30 cellular contexts compared by ENCODE assay signal in genomic region chr15:60829416-60829815, GRCh38.
DNase-seq lines count a peak whose midpoint lies in the region; ATAC-seq and TF ChIP-seq lines count a peak whose summit lies in the region.
"Had no signal": no experiment of that assay in that cellular context is flagged by ENCODE, and none has a peak within 500 bp of the region (broad histone marks: within the 10 kb centered on the region; RNA-seq: fewer than 3 reads in every experiment).

No MANE protein-coding gene starts in this region.

- H3K4me2 ChIP-seq in H9 (ENCODE audit: insufficient read depth, insufficient read length, low read length), result no peak overlapping the region
- H3K4me2 ChIP-seq: hepatocyte, PC-9 had no signal

- no peaks in the 10 kb centered on the region for H3K27me3 Mint-ChIP-seq in stimulated activated naive CD8-positive, alpha-beta T cell treated with anti-CD3 and anti-CD28 coated beads, Interleukin-15, amount 100 ng/mL, for 72 hours
- no peaks in the 10 kb centered on the region; the same call in none of the 2 replicates for H3K27me3 Mint-ChIP-seq in H9 (ENCODE audit: low read depth)
- H3K27me3 Mint-ChIP-seq: activated T-cell treated with anti-CD3 and anti-CD28 coated beads, Interleukin-2, amount 50 U/mL, for 24 hours; memory B cell had no signal

- H3K27ac ChIP-seq in H9 (ENCODE audit: insufficient read length, low read depth, low read length), result no peak overlapping the region
- H3K27ac ChIP-seq: epithelial cell of prostate, foreskin keratinocyte, hepatocyte, PC-9, thyroid gland, vagina, VCaP had no signal

- no peak overlapping the region for H2AK5ac ChIP-seq in H9 (ENCODE audit: insufficient read length, low read length)

- no peaks in the 10 kb centered on the region for H3K79me1 ChIP-seq in H9 (ENCODE audit: insufficient read depth, low read depth, low read length, poor library complexity, severe bottlenecking)

- H3K79me2 ChIP-seq in H9 (ENCODE audit: insufficient read depth, low read length), result no peaks in the 10 kb centered on the region
- H3K79me2 ChIP-seq: hepatocyte had no signal

- no peak for TF ChIP-seq CTCF in H9 (conservative IDR thresholded peaks at IDR 0.05)

- H3K36me3 ChIP-seq in adipocyte (ENCODE audit: control insufficient read depth, insufficient read depth, low read length, severe bottlenecking), result no peaks in the 10 kb centered on the region
- H3K36me3 ChIP-seq: thyroid gland, vagina had no signal

- H4K8ac ChIP-seq in H9 (replicated peaks; ENCODE audit: insufficient read length, low read depth, low read length), result no peak overlapping the region

- H3K4ac ChIP-seq in H9 (ENCODE audit: low read depth, low read length), result no peak overlapping the region

- H3K56ac ChIP-seq in H9 (ENCODE audit: insufficient read length, low read depth, low read length), result no peak overlapping the region

- H3K9me3 Mint-ChIP-seq in stimulated activated naive CD8-positive, alpha-beta T cell treated with anti-CD3 and anti-CD28 coated beads, Interleukin-15, amount 100 ng/mL, for 72 hours, result no peaks in the 10 kb centered on the region
- peaks cover 0 to 4% of the 10 kb centered on the region in 2 experiments; a peak in 2 of 5 replicates for H3K9me3 Mint-ChIP-seq in H9
- H3K9me3 Mint-ChIP-seq: activated T-cell treated with anti-CD3 and anti-CD28 coated beads, Interleukin-2, amount 50 U/mL, for 24 hours; memory B cell; T-helper 2 cell treated with Interferon-gamma antibody and Interleukin-4, amounts not matched to agents 5 μg/mL and 100 μg/mL, for 36 hours had no signal

- H3K9ac ChIP-seq in adipocyte (ENCODE audit: low read length) (no peak overlapping the region), H9 (ENCODE audit: extremely low read depth, insufficient read length, low read length) (no peak overlapping the region)

- no CpG with 5 or more reads among the region's 5 CpGs for WGBS in H9 (ENCODE audit: extremely low coverage, insufficient read length, low lambda C conversion rate)

- intact Hi-C loops in left ventricle myocardium superior (cut with micrococcal nuclease), result no loop called here

- H2BK120ac ChIP-seq in H9 (ENCODE audit: low read depth, low read length, poor library complexity, severe bottlenecking), result no peak overlapping the region

- no peak overlapping the region for H2BK5ac ChIP-seq in H9 (ENCODE audit: insufficient read length, low read length)

- DNase-seq in stimulated activated naive CD8-positive, alpha-beta T cell treated with anti-CD3 and anti-CD28 coated beads, Interleukin-15, Interleukin-2, amounts not matched to agents 100 U/mL and 50 U/mL, for 24 hours, result no peak
- DNase-seq in stimulated activated naive CD8-positive, alpha-beta T cell treated with anti-CD3 and anti-CD28 coated beads, Interleukin-15, amount 100 ng/mL, for 72 hours, result no peak
- DNase-seq in adipocyte (ENCODE audit: low read depth) (peak; percentile 54), left ventricle myocardium superior (no peak), OCI-M2 (lab: John Stamatoyannopoulos, UW; ENCODE audit: unreplicated experiment) (no peak), H9 (no peak), NCI-H510A (lab: John Stamatoyannopoulos, UW) (no peak)
- DNase-seq: activated CD4-positive, alpha-beta T cell treated with anti-CD3 and anti-CD28 coated beads, Interleukin-2, amount 10 ng/mL, durations not matched to agents 7 days and 5 days; activated naive CD4-positive, alpha-beta T cell; activated T-cell treated with anti-CD3 and anti-CD28 coated beads, Interleukin-2, amount 50 U/mL, for 24 hours; amygdala; C1 segment of cervical spinal cord; foreskin keratinocyte; left cardiac atrium; NCI-H1048; NCI-H1694 treated with DMSO at 0.1 percent for 48 hours; NCI-H2171; NCI-H524; PC-9; SHP77 treated with DMSO at 0.1 percent for 48 hours; stimulated activated CD4-positive, alpha-beta T cell treated with anti-CD3 and anti-CD28 coated beads, Interleukin-15, amount 100 ng/mL, for 24 hours; stimulated activated naive CD4-positive, alpha-beta T cell; thyroid gland had no signal

- H3K4me1 ChIP-seq in adipocyte (ENCODE audit: control insufficient read depth, insufficient read depth, low read length) (peaks cover 21% of the 10 kb centered on the region), H9 (ENCODE audit: insufficient read depth, low read length) (peaks cover 6% of the 10 kb centered on the region; the same call in 1 of the 2 replicates)
- H3K4me1 ChIP-seq: foreskin keratinocyte, thyroid gland, vagina had no signal

- H2AFZ ChIP-seq in H9 (ENCODE audit: low read length), result no peak overlapping the region
- H2AFZ ChIP-seq: hepatocyte, PC-9 had no signal

- no peak overlapping the region for H2BK12ac ChIP-seq in H9 (ENCODE audit: insufficient read length, low read depth, low read length)

- H4K91ac ChIP-seq in H9 (ENCODE audit: insufficient read length, low read depth, low read length), result no peak overlapping the region

- no peak overlapping the region for H3K18ac ChIP-seq in H9 (ENCODE audit: insufficient read length, low read depth, low read length)

- peak; percentile 52 for ATAC-seq in stimulated activated naive CD8-positive, alpha-beta T cell treated with anti-CD3 and anti-CD28 coated beads, Interleukin-15, Interleukin-2, amounts not matched to agents 100 U/mL and 50 U/mL, for 24 hours
- no peak for ATAC-seq in stimulated activated naive CD8-positive, alpha-beta T cell treated with anti-CD3 and anti-CD28 coated beads, Interleukin-15, amount 100 ng/mL, for 72 hours
- ATAC-seq in left ventricle myocardium superior (peak; percentile 88), HG03025 (IDR thresholded peaks at IDR 0.05; ENCODE audit: low FRiP score, unreplicated experiment) (no peak)
- ATAC-seq: foreskin keratinocyte had no signal

- H3K27me3 ChIP-seq in adipocyte (replicated peaks; ENCODE audit: control insufficient read depth, insufficient read depth, low read length) (no peaks in the 10 kb centered on the region), H9 (ENCODE audit: insufficient read depth, low read length) (no peaks in the 10 kb centered on the region)
- H3K27me3 ChIP-seq: hepatocyte, thyroid gland, vagina had no signal

- H3K4me3 Mint-ChIP-seq in stimulated activated naive CD8-positive, alpha-beta T cell treated with anti-CD3 and anti-CD28 coated beads, Interleukin-15, amount 100 ng/mL, for 72 hours, result no peak overlapping the region
- H3K4me3 Mint-ChIP-seq in H9, result no peak overlapping the region
- H3K4me3 Mint-ChIP-seq: activated CD4-positive, alpha-beta T cell treated with anti-CD3 and anti-CD28 coated beads, Interleukin-2, amount 10 ng/mL, durations not matched to agents 7 days and 5 days; activated T-cell treated with anti-CD3 and anti-CD28 coated beads, Interleukin-2, amount 50 U/mL, for 24 hours; memory B cell; T-helper 2 cell treated with Interferon-gamma antibody and Interleukin-4, amounts not matched to agents 5 μg/mL and 100 μg/mL, for 36 hours had no signal

- no peak overlapping the region for H3T11ph ChIP-seq in H9 (ENCODE audit: low read length)

- H3K4me1 Mint-ChIP-seq in stimulated activated naive CD8-positive, alpha-beta T cell treated with anti-CD3 and anti-CD28 coated beads, Interleukin-15, amount 100 ng/mL, for 72 hours, result peaks cover 5% of the 10 kb centered on the region
- peaks cover 5 to 13% of the 10 kb centered on the region in 2 experiments for H3K4me1 Mint-ChIP-seq in H9
- H3K4me1 Mint-ChIP-seq: activated CD4-positive, alpha-beta T cell treated with anti-CD3 and anti-CD28 coated beads, Interleukin-2, amount 10 ng/mL, durations not matched to agents 7 days and 5 days; memory B cell had no signal

- H4K20me1 ChIP-seq in H9 (ENCODE audit: control insufficient read depth, insufficient read depth, insufficient read length), result no peaks in the 10 kb centered on the region

- peaks cover 0 to 4% (median 0%) of the 10 kb centered on the region in 3 experiments; a peak in 2 of 7 replicates for H3K36me3 Mint-ChIP-seq in H9 (ENCODE audit: insufficient read depth in 1 of 3, low read depth in 3 of 3)
- H3K36me3 Mint-ChIP-seq: memory B cell had no signal

- H2BK15ac ChIP-seq in H9 (ENCODE audit: low read depth, low read length), result no peak overlapping the region

- H3K14ac ChIP-seq in H9 (ENCODE audit: insufficient read depth, low read length), result no peak overlapping the region

- H4K5ac ChIP-seq in H9 (ENCODE audit: insufficient read length, low read depth, low read length), result no peak overlapping the region

- H3K23me2 ChIP-seq in H9 (ENCODE audit: insufficient read length, low read depth, low read length, poor library complexity, severe bottlenecking), result no peaks in the 10 kb centered on the region

- H3K9me3 ChIP-seq in adipocyte (ENCODE audit: control insufficient read depth, low read length) (no peaks in the 10 kb centered on the region), H9 (ENCODE audit: control insufficient read depth, low read depth, low read length) (no peaks in the 10 kb centered on the region)
- H3K9me3 ChIP-seq: thyroid gland, vagina had no signal

- H2BK20ac ChIP-seq in H9 (ENCODE audit: low read depth, low read length, poor library complexity, severe bottlenecking), result no peak overlapping the region

- H3K23ac ChIP-seq in H9 (ENCODE audit: insufficient read length, low read depth, low read length), result no peak overlapping the region

- no peak overlapping the region for H3K27ac Mint-ChIP-seq in stimulated activated naive CD8-positive, alpha-beta T cell treated with anti-CD3 and anti-CD28 coated beads, Interleukin-15, amount 100 ng/mL, for 72 hours
- H3K27ac Mint-ChIP-seq in H9, result no peak overlapping the region
- H3K27ac Mint-ChIP-seq: activated CD4-positive, alpha-beta T cell treated with anti-CD3 and anti-CD28 coated beads, Interleukin-2, amount 10 ng/mL, durations not matched to agents 7 days and 5 days; activated T-cell treated with anti-CD3 and anti-CD28 coated beads, Interleukin-2, amount 50 U/mL, for 24 hours; memory B cell; T-helper 2 cell treated with Interferon-gamma antibody and Interleukin-4, amounts not matched to agents 5 μg/mL and 100 μg/mL, for 36 hours had no signal

- H3K4me3 ChIP-seq in adipocyte (ENCODE audit: low read length), result no peak overlapping the region
- H3K4me3 ChIP-seq: hepatocyte, PC-9, thyroid gland, vagina had no signal

Comparison
In these comparisons a context has a peak if more than half of its experiments do, and no peak if none do; other contexts are left out.
1. ATAC-seq: peak in stimulated activated naive CD8-positive, alpha-beta T cell treated with anti-CD3 and anti-CD28 coated beads, Interleukin-15, Interleukin-2, amounts not matched to agents 100 U/mL and 50 U/mL, for 24 hours (single experiment) and left ventricle myocardium superior (single experiment); none in stimulated activated naive CD8-positive, alpha-beta T cell treated with anti-CD3 and anti-CD28 coated beads, Interleukin-15, amount 100 ng/mL, for 72 hours (single experiment) and HG03025 (single experiment).